In genomic region chr16:88057656-88058055, GRCh38 we compare ENCODE assay signal across 13 cellular contexts.
A peak's percentile ranks its signal among the peaks of the same experiment; 100 is the strongest.
DNase-seq lines count a peak whose midpoint lies in the region; ATAC-seq and TF ChIP-seq lines count a peak whose summit lies in the region.
"Had no signal": no experiment of that assay in that cellular context is flagged by ENCODE, and none has a peak within 500 bp of the region (broad histone marks: within the 10 kb centered on the region; RNA-seq: fewer than 3 reads in every experiment).

No MANE protein-coding gene starts in this region.

- H3K36me3 ChIP-seq in IMR-90 (ENCODE audit: control insufficient read depth, insufficient read depth, low read length), result peaks cover 6% of the 10 kb centered on the region
- H3K36me3 ChIP-seq in neural progenitor cell, result no peaks in the 10 kb centered on the region

- no peak for TF ChIP-seq POLR2A in IMR-90 (IDR thresholded peaks at IDR 0.05; ENCODE audit: low read depth, low read length)

- H3K4me1 ChIP-seq in IMR-90 (ENCODE audit: control insufficient read depth, insufficient read depth, low read length), result peaks cover 8% of the 10 kb centered on the region
- H3K4me1 ChIP-seq in neural progenitor cell, result peaks cover 15% of the 10 kb centered on the region
- H3K4me1 ChIP-seq: Caco-2 had no signal

- H3K4me2 ChIP-seq in IMR-90 (ENCODE audit: low read depth, low read length) (no peak overlapping the region), neural progenitor cell (no peak overlapping the region)

- ATAC-seq in Right ventricle myocardium superior (ENCODE audit: poor library complexity) (no peak), IMR-90 (ENCODE audit: low read depth) (no peak), T-helper 17 cell (no peak), GM18511 (IDR thresholded peaks at IDR 0.05; ENCODE audit: unreplicated experiment) (no peak)

- H3K4me3 ChIP-seq in IMR-90 (ENCODE audit: insufficient read depth, low read depth, low read length), result no peak overlapping the region
- H3K4me3 ChIP-seq in neural progenitor cell, result no peak overlapping the region

- H3K9me3 ChIP-seq in IMR-90 (ENCODE audit: control insufficient read depth, insufficient read depth, low read length) (no peaks in the 10 kb centered on the region), neural progenitor cell (ENCODE audit: low read depth) (no peaks in the 10 kb centered on the region), T-helper 17 cell (ENCODE audit: control insufficient read depth, low read length, poor library complexity, severe bottlenecking) (no peaks in the 10 kb centered on the region)
- H3K9me3 ChIP-seq: Caco-2 had no signal

- H3K27me3 ChIP-seq in IMR-90 (ENCODE audit: control insufficient read depth, insufficient read depth, low read length) (no peaks in the 10 kb centered on the region), neural progenitor cell (no peaks in the 10 kb centered on the region)

- H3K4me1 Mint-ChIP-seq in neural progenitor cell (peaks cover 22% of the 10 kb centered on the region), T-helper 17 cell (no peaks in the 10 kb centered on the region)
- H3K4me1 Mint-ChIP-seq: CD8-positive, alpha-beta memory T cell had no signal

- peak overlapping the region; percentile 17 for H2AK9ac ChIP-seq in IMR-90 (replicated peaks; ENCODE audit: low read depth, low read length, poor library complexity)

- H3K36me3 Mint-ChIP-seq in neural progenitor cell (peaks cover 5% of the 10 kb centered on the region), T-helper 17 cell (ENCODE audit: low read depth) (no peaks in the 10 kb centered on the region)

- no peak overlapping the region for H3K18ac ChIP-seq in IMR-90 (ENCODE audit: low read depth, low read length)

- H3K27ac ChIP-seq in IMR-90 (ENCODE audit: insufficient read depth, low read length) (no peak overlapping the region), neural progenitor cell (peak overlapping the region; percentile 23)
- H3K27ac ChIP-seq: 22Rv1 had no signal

- CTCF ChIA-PET in IMR-90 (lab: Yijun Ruan, JAX), result no interaction called here

- in situ Hi-C loops in IMR-90 (cut with MboI; ENCODE audit: low sequenced_read_pairs), result no loop called here

- H3K27ac Mint-ChIP-seq in neural progenitor cell (no peak overlapping the region), T-helper 17 cell (no peak overlapping the region)
- H3K27ac Mint-ChIP-seq: CD8-positive, alpha-beta memory T cell had no signal

- intact Hi-C loops in cardiac septum (cut with DNase I), result no loop called here
- intact Hi-C loops in Right ventricle myocardium superior (cut with DNase I), result no loop called here
- intact Hi-C loops in IMR-90 (cut with micrococcal nuclease), result no loop called here

- H3K9ac ChIP-seq in IMR-90 (ENCODE audit: low read depth, low read length), result no peak overlapping the region
- H3K9ac ChIP-seq in neural progenitor cell, result no peak overlapping the region

- H4K5ac ChIP-seq in IMR-90 (ENCODE audit: low read depth, low read length), result no peak overlapping the region

- no peaks in the 10 kb centered on the region for H3F3A ChIP-seq in neural progenitor cell (ENCODE audit: low read depth)

- no peak overlapping the region for H3K23ac ChIP-seq in IMR-90 (ENCODE audit: low read depth, low read length)

- H3K79me1 ChIP-seq in IMR-90 (ENCODE audit: low read depth in 1 of 2, low read length in 2 of 2), result peaks cover 0 to 19% of the 10 kb centered on the region in 2 experiments; a peak in 2 of 4 replicates

- H3K4me3 Mint-ChIP-seq in neural progenitor cell (no peak overlapping the region), T-helper 17 cell (no peak overlapping the region)
- H3K4me3 Mint-ChIP-seq: CD8-positive, alpha-beta memory T cell; H9 had no signal

- H3K4ac ChIP-seq in IMR-90 (ENCODE audit: low read depth, low read length), result no peak overlapping the region

- dilution Hi-C loops in IMR-90 (cut with HindIII; ENCODE audit: low sequenced_read_pairs, unreplicated experiment), result no loop called here

- peaks cover 1% of the 10 kb centered on the region for H3K27me3 Mint-ChIP-seq in neural progenitor cell (ENCODE audit: insufficient read depth, low read depth)
- H3K27me3 Mint-ChIP-seq in T-helper 17 cell, result no peaks in the 10 kb centered on the region
- H3K27me3 Mint-ChIP-seq: CD8-positive, alpha-beta memory T cell had no signal

- 95% methylated on average over 22 of the region's 26 CpGs; no CpG with 5 or more reads in 1 of the 2 experiments for whole genome bisulfite sequencing in IMR-90 (ENCODE audit: extremely low coverage in 2 of 2, insufficient read length in 1 of 2), 2 experiments

- H4K20me1 ChIP-seq in IMR-90 (ENCODE audit: insufficient read depth, low read length), result no peaks in the 10 kb centered on the region
- H4K20me1 ChIP-seq in neural progenitor cell (ENCODE audit: low read depth), result no peaks in the 10 kb centered on the region

- no TSS peak for BruUV-seq in IMR-90 (replicated peaks; lab: Mats Ljungman, UMichigan)

- H2BK20ac ChIP-seq in IMR-90 (ENCODE audit: low read depth, low read length), result no peak overlapping the region

- H2BK120ac ChIP-seq in IMR-90 (ENCODE audit: low read depth, low read length), result no peak overlapping the region

- DNase-seq in cardiac septum (ENCODE audit: low spot score) (peak; percentile 56), Right ventricle myocardium superior (no peak), IMR-90 (no peak), neural progenitor cell (ENCODE audit: low spot score) (peak; percentile 1), T-helper 17 cell (no peak)
- DNase-seq in activated CD4-positive, CD25-positive, alpha-beta regulatory T cell treated with anti-CD3 and anti-CD28 coated beads, Interleukin-2, amount 50 U/mL, for 72 hours, result no peak
- DNase-seq: CD8-positive, alpha-beta memory T cell; DND-41; GDM1; H9 had no signal

- H2AFZ ChIP-seq in IMR-90 (replicated peaks; ENCODE audit: low read length, poor library complexity) (no peak overlapping the region), neural progenitor cell (replicated peaks) (no peak overlapping the region)

- no peaks in the 10 kb centered on the region for H3K9me3 Mint-ChIP-seq in neural progenitor cell
- H3K9me3 Mint-ChIP-seq: CD8-positive, alpha-beta memory T cell; H9 had no signal

- H2AK5ac ChIP-seq in IMR-90 (ENCODE audit: low read depth, low read length), result no peak overlapping the region

- no peaks in the 10 kb centered on the region for H3K79me2 ChIP-seq in neural progenitor cell (ENCODE audit: low read depth)

- no peak overlapping the region for H3K56ac ChIP-seq in IMR-90 (ENCODE audit: extremely low read depth, insufficient read depth, low read length)

- no peak overlapping the region for H2BK15ac ChIP-seq in IMR-90 (ENCODE audit: low read depth, low read length)

- no peak overlapping the region for H3K14ac ChIP-seq in IMR-90 (replicated peaks; ENCODE audit: low read depth, low read length)

- H3K9me1 ChIP-seq in IMR-90 (ENCODE audit: insufficient read depth, low read length), result peaks cover 8% of the 10 kb centered on the region; the same call in 1 of the 2 replicates

- H4K8ac ChIP-seq in IMR-90 (ENCODE audit: low read depth in 2 of 2, low read length in 2 of 2), result no peak overlapping the region

- POLR2A ChIA-PET in IMR-90 (lab: Charles Lee; ENCODE audit: unreplicated experiment), result no interaction called here

- no peak overlapping the region for H2BK5ac ChIP-seq in IMR-90 (ENCODE audit: low read depth, low read length, poor library complexity, severe bottlenecking)

- H4K91ac ChIP-seq in IMR-90 (ENCODE audit: insufficient read depth, low read depth, low read length), result no peak overlapping the region

- TF ChIP-seq CTCF in IMR-90 (conservative IDR thresholded peaks at IDR 0.05; ENCODE audit: low read depth, low read length) (no peak), neural progenitor cell (IDR thresholded peaks at IDR 0.05) (no peak)

- no peak for TF ChIP-seq RAD21 in IMR-90 (IDR thresholded peaks at IDR 0.05; ENCODE audit: low read length)

TF ChIP-seq in IMR-90, 13 proteins besides CTCF, POLR2A, EP300 and RAD21:
- TF ChIP-seq RCOR1 (IDR thresholded peaks at IDR 0.05; ENCODE audit: insufficient replicate concordance, low read length), result no peak
TF ChIP-seq in IMR-90: peak in this region for 0.

Comparison
In these comparisons a context has a peak if more than half of its experiments do, and no peak if none do; other contexts are left out.
1. DNase-seq: peak in cardiac septum (single experiment) and neural progenitor cell (single experiment); none in Right ventricle myocardium superior (single experiment), IMR-90 (single experiment), T-helper 17 cell (0 of 3) and activated CD4-positive, CD25-positive, alpha-beta regulatory T cell treated with anti-CD3 and anti-CD28 coated beads, Interleukin-2, amount 50 U/mL, for 72 hours (single experiment).